ENCODE assay signal across 1 cellular context in genomic region chr11:46127150-46127638, GRCh38.
TF ChIP-seq lines count a peak whose summit lies in the region.

No MANE protein-coding gene starts in this region.

TF ChIP-seq in K562, 482 proteins besides CTCF, POLR2A, EP300 and RAD21 (continued from another document and continues in another):
- TF ChIP-seq MGA (IDR thresholded peaks at IDR 0.05) (no peak; the same call in 1 of the 2 replicates), EP400 (IDR thresholded peaks at IDR 0.05) (peak; percentile 60), CUX1 (CRISPR knock-in tag; IDR thresholded peaks at IDR 0.05) (no peak), CXXC5 (CRISPR knock-in tag; IDR thresholded peaks at IDR 0.05) (0 out of 2 replicates have a peak, but pooled peaks have one; percentile 41), LEF1 (IDR thresholded peaks at IDR 0.05) (0 out of 2 replicates have a peak, but pooled peaks have one; percentile 61), MTF1 (CRISPR knock-in tag; IDR thresholded peaks at IDR 0.05; ENCODE audit: borderline replicate concordance) (no peak), E2F3 (CRISPR knock-in tag; IDR thresholded peaks at IDR 0.05) (no peak), ZFPM2 (CRISPR knock-in tag; IDR thresholded peaks at IDR 0.05) (no peak), CHD4 (IDR thresholded peaks at IDR 0.05; ENCODE audit: insufficient read depth, insufficient replicate concordance, low read depth, low read length, poor library complexity, severe bottlenecking) (no peak), E2F8 (IDR thresholded peaks at IDR 0.05; ENCODE audit: low read depth, partially characterized antibody) (peak; percentile 51), ZBTB2 (IDR thresholded peaks at IDR 0.05) (peak; percentile 49; the same call in 1 of the 2 replicates), C11orf30 (IDR thresholded peaks at IDR 0.05; ENCODE audit: low read depth) (no peak), TSC22D4 (tag; IDR thresholded peaks at IDR 0.05) (no peak), FOXA3 (CRISPR knock-in tag; conservative IDR thresholded peaks at IDR 0.05 in 1 of 2, IDR thresholded peaks at IDR 0.05 in 1 of 2) (peak; percentile 56 to 77), ESRRA (IDR thresholded peaks at IDR 0.05; ENCODE audit: borderline replicate concordance, low read depth) (peak; percentile 61), CREB1 (IDR thresholded peaks at IDR 0.05) (0 out of 2 replicates have a peak, but pooled peaks have one; percentile 26), CREB1 (CRISPR knock-in tag; IDR thresholded peaks at IDR 0.05) (peak; percentile 61; the same call in 1 of the 2 replicates), NFXL1 (CRISPR knock-in tag; IDR thresholded peaks at IDR 0.05) (no peak), TFAM (CRISPR knock-in tag; conservative IDR thresholded peaks at IDR 0.05) (no peak), ZNF592 (IDR thresholded peaks at IDR 0.05) (peak; percentile 60), ATF4 (CRISPR knock-in tag; IDR thresholded peaks at IDR 0.05) (no peak), CBX5 (IDR thresholded peaks at IDR 0.05; ENCODE audit: borderline replicate concordance, low read depth) (no peak), DEAF1 (CRISPR knock-in tag; IDR thresholded peaks at IDR 0.05) (peak; percentile 34; the same call in 1 of the 2 replicates)
